In genomic region chr6:65979120-65979519, GRCh38 we compare ENCODE assay signal across 10 cellular contexts.
"Had no signal": no experiment of that assay in that cellular context is flagged by ENCODE, and none has a peak within 500 bp of the region (broad histone marks: within the 10 kb centered on the region; RNA-seq: fewer than 3 reads in every experiment).

No MANE protein-coding gene starts in this region.

- ATAC-seq: left ventricle myocardium superior; sciatic nerve; stimulated activated naive CD8-positive, alpha-beta T cell treated with anti-CD3 and anti-CD28 coated beads, Interleukin-15, Interleukin-2, amounts not matched to agents 100 U/mL and 50 U/mL, for 24 hours had no signal

- DNase-seq: activated CD4-positive, alpha-beta memory T cell treated with anti-CD3 and anti-CD28 coated beads, Interleukin-2, amount 10 ng/mL, durations not matched to agents 7 days and 5 days; activated CD8-positive, alpha-beta memory T cell treated with anti-CD3 and anti-CD28 coated beads, Interleukin-2, amount 50 U/mL, for 48 hours; activated naive CD4-positive, alpha-beta T cell; left ventricle myocardium superior; stimulated activated CD4-positive, alpha-beta T cell treated with anti-CD3 and anti-CD28 coated beads, Interleukin-2, amount 100 ng/mL, for 48 hours; stimulated activated CD8-positive, alpha-beta memory T cell treated with anti-CD3 and anti-CD28 coated beads, Interleukin-4, amount 100 ng/mL, for 48 hours; stimulated activated naive CD8-positive, alpha-beta T cell treated with anti-CD3 and anti-CD28 coated beads, Interleukin-15, Interleukin-2, amounts not matched to agents 100 U/mL and 50 U/mL, for 24 hours; T-helper 9 cell; uterus had no signal
